8 cellular contexts compared by ENCODE assay signal in the genomic region with DNA sequence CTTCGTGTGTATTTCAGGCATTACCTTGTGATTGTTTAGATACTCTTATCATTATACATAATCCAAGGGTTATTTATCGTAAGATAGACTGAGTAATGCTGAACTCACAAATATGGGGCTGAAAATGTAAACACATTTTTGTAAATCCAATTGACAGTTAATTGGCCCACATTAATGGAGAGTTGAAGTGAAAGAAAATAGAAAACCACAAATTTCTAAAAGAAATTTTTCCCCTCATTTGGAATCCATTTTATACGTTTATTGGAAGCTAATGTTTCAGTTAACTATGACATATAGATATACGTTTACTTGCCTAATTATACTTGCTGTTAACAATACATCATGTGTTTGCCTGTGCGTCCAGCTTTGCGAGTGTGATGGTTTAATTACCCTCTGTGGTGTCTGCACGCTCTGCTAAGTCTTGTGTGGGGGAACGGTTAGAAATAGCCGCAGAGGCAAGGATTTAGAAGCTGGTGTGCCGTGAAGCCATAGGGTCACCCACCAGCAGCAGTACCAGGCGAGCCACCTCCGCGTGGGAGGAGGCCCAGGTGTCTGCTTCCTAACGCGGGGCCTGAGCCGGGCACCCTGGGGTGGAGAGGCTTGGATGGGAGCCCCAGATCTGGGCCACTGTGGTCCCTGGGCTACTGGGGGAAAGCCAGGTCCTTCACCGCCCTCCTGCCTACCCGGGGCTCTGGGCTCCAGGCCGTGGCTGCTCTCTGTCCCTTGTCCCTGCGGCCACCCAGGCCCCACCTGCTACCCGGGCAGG. TPM values are rescaled to one million over a fixed set of nuclear protein-coding genes. Genes with fewer than 3 reads are reported as not detected.
DNase-seq lines count a peak whose midpoint lies in the region; ATAC-seq lines count a peak whose summit lies in the region.

No MANE protein-coding gene starts in this region.

- peaks cover 51 to 92% (median 70%) of the 10 kb centered on the region in 4 donors for H3K4me1 Mint-ChIP-seq in CD4-positive, alpha-beta memory T cell

- no peak overlapping the region for H2BK12ac ChIP-seq in neuronal stem cell (ENCODE audit: low read length)

- no peak overlapping the region for H2BK15ac ChIP-seq in neuronal stem cell (ENCODE audit: low read length)

- H2AFZ ChIP-seq in neuronal stem cell (ENCODE audit: low read length): no peak overlapping the region

- H3K27ac ChIP-seq in CD4-positive, alpha-beta memory T cell (ENCODE audit: low read depth, low read length): peak overlapping the region; percentile 46
- H3K27ac ChIP-seq in cingulate gyrus (ENCODE audit: low read depth, low read length) (peak overlapping the region; percentile 73), neuronal stem cell (replicated peaks; ENCODE audit: low read length) (no peak overlapping the region)

- POLR2A ChIA-PET in CD4-positive, alpha-beta memory T cell (lab: Charles Lee; ENCODE audit: partially characterized antibody): interaction anchor here (1.0 to 2.3 kb wide), 3 partner anchors 33 to 40 kb away, joined by 3 to 25 read pairs (median 4); a partner anchor contains a TSS

- H3K9me3 ChIP-seq in CD4-positive, alpha-beta memory T cell (ENCODE audit: control insufficient read depth in 1 of 2, low read length in 2 of 2): no peaks in the 10 kb centered on the region
- H3K9me3 ChIP-seq in neuronal stem cell (replicated peaks in 1 of 2; ENCODE audit: control insufficient read depth in 2 of 2, insufficient read depth in 1 of 2, low read depth in 1 of 2, low read length in 2 of 2): no peaks in the 10 kb centered on the region

- H4K91ac ChIP-seq in neuronal stem cell (ENCODE audit: low read depth, low read length, poor library complexity): no peak overlapping the region

- peak overlapping the region; percentile 88 to 98 (median 93) for H3K27ac Mint-ChIP-seq in CD4-positive, alpha-beta memory T cell

- no peak overlapping the region for H3K9ac ChIP-seq in neuronal stem cell (ENCODE audit: low read depth, low read length, poor library complexity)

- H3K4me2 ChIP-seq in neuronal stem cell (ENCODE audit: insufficient read depth, low read length, poor library complexity, severe bottlenecking): no peak overlapping the region

- no peaks in the 10 kb centered on the region for H3K36me3 Mint-ChIP-seq in CD4-positive, alpha-beta memory T cell

- no peak overlapping the region for H2BK5ac ChIP-seq in neuronal stem cell (ENCODE audit: low read length)

- peak overlapping the region; percentile 70 for H2AK5ac ChIP-seq in neuronal stem cell (ENCODE audit: low read depth, low read length)

- no peak overlapping the region for H2BK120ac ChIP-seq in neuronal stem cell (ENCODE audit: low read depth, low read length)

- no peaks in the 10 kb centered on the region for H3K36me3 ChIP-seq in CD4-positive, alpha-beta memory T cell (ENCODE audit: insufficient read depth, low read length)
- H3K36me3 ChIP-seq in neuronal stem cell (replicated peaks in 1 of 2; ENCODE audit: control insufficient read depth in 2 of 2, insufficient read depth in 2 of 2, low read length in 2 of 2): no peaks in the 10 kb centered on the region

- H3K4ac ChIP-seq in neuronal stem cell (ENCODE audit: low read length): no peak overlapping the region

- no peak overlapping the region for H4K8ac ChIP-seq in neuronal stem cell (ENCODE audit: low read depth, low read length)

- peak overlapping the region; percentile 71 for H3K18ac ChIP-seq in neuronal stem cell (ENCODE audit: low read length)

- H3K4me1 ChIP-seq in CD4-positive, alpha-beta memory T cell (ENCODE audit: insufficient read depth, low read length): peaks cover 54% of the 10 kb centered on the region
- no peaks in the 10 kb centered on the region for H3K4me1 ChIP-seq in neuronal stem cell (ENCODE audit: control insufficient read depth in 2 of 2, insufficient read depth in 1 of 2, low read depth in 1 of 2, low read length in 2 of 2)

- ATAC-seq in GM18870 (IDR thresholded peaks at IDR 0.05; ENCODE audit: unreplicated experiment): no peak
- no peak for ATAC-seq in GM19351 (IDR thresholded peaks at IDR 0.05; ENCODE audit: unreplicated experiment)

- WGBS in neuronal stem cell (ENCODE audit: extremely low coverage in 2 of 2, insufficient read length in 2 of 2, insufficient replicate concordance in 1 of 2), 2 donors: no CpG with 5 or more reads among the region's 21 CpGs

- no peak for DNase-seq in CD4-positive, alpha-beta memory T cell
- peak; percentile 74 for DNase-seq in NCI-H1417 treated with DMSO at 0.1 percent for 48 hours (lab: John Stamatoyannopoulos, UW)
- no peak for DNase-seq in neuronal stem cell (ENCODE audit: low spot score)
- DNase-seq in NCI-H2227 treated with DMSO at 0.1 percent for 48 hours (lab: John Stamatoyannopoulos, UW): no peak
- no peak for DNase-seq in UCSD-AML1 (lab: John Stamatoyannopoulos, UW; ENCODE audit: unreplicated experiment)

- no peak overlapping the region for H3K23ac ChIP-seq in neuronal stem cell (ENCODE audit: low read depth, low read length, poor library complexity)

- peak overlapping the region; percentile 17 for H3K14ac ChIP-seq in neuronal stem cell (ENCODE audit: low read length)

- H3K9me3 Mint-ChIP-seq in CD4-positive, alpha-beta memory T cell: no peaks in the 10 kb centered on the region

- peak overlapping the region in 1 of 2 donors; percentile 49 for H3K4me3 ChIP-seq in CD4-positive, alpha-beta memory T cell (ENCODE audit: low read length in 2 of 2)
- H3K4me3 ChIP-seq in neuronal stem cell (ENCODE audit: low read length in 2 of 2): no peak overlapping the region

- H3K27me3 Mint-ChIP-seq in CD4-positive, alpha-beta memory T cell: no peaks in the 10 kb centered on the region

- no peaks in the 10 kb centered on the region for H3K27me3 ChIP-seq in CD4-positive, alpha-beta memory T cell (ENCODE audit: insufficient read depth, low read length)
- no peaks in the 10 kb centered on the region for H3K27me3 ChIP-seq in neuronal stem cell (ENCODE audit: control insufficient read depth in 3 of 3, insufficient read depth in 3 of 3, low read depth in 1 of 3, low read length in 3 of 3)

- intact Hi-C loops in CD4-positive, alpha-beta memory T cell (cut with micrococcal nuclease): loop anchor here (5.0 to 10.0 kb wide), 2 partner anchors 746 to 1104 kb away; a partner anchor contains a TSS

- H3K4me3 Mint-ChIP-seq in CD4-positive, alpha-beta memory T cell: peak overlapping the region; percentile 80 to 91 (median 88)

- CTCF ChIA-PET in CD4-positive, alpha-beta memory T cell (lab: Charles Lee; ENCODE audit: partially characterized antibody): no interaction called here

- H3K79me1 ChIP-seq in neuronal stem cell (ENCODE audit: low read depth, low read length): no peaks in the 10 kb centered on the region

RNA-seq across cellular contexts. Expression of a gene that starts 38.0 kb away (rescaled TPM):
- total RNA-seq in CD4-positive, alpha-beta memory T cell: 10 to 100 TPM; 30.1 to 32.0 TPM
- polyA plus RNA-seq in CD4-positive, alpha-beta memory T cell: 1 to 10 TPM in 1 of 2 donors, under 1 TPM in 1; 0.84 to 6.5 TPM
- 1.0 TPM for polyA plus RNA-seq in neuronal stem cell (2013, experiment 1 of 2)
- polyA plus RNA-seq in neuronal stem cell (2013, experiment 2 of 2): 0.96 TPM

RNA-seq across cellular contexts. Expression of a gene that starts 39.7 kb away (rescaled TPM):
- 10 to 100 TPM; 55.9 to 56.7 TPM for total RNA-seq in CD4-positive, alpha-beta memory T cell
- 10 to 100 TPM; 21.0 to 29.3 TPM for polyA plus RNA-seq in CD4-positive, alpha-beta memory T cell
- 7.2 TPM for polyA plus RNA-seq in neuronal stem cell (2013, experiment 1 of 2)
- polyA plus RNA-seq in neuronal stem cell (2013, experiment 2 of 2): 7.1 TPM
